2 cellular contexts compared by ENCODE assay signal in genomic region chr12:68807274-68807575, GRCh38.
TF ChIP-seq lines count a peak whose summit lies in the region.

No MANE protein-coding gene starts in this region.

TF ChIP-seq in GM12878, 131 proteins besides CTCF, POLR2A, EP300 and RAD21:
- TF ChIP-seq, protein P1, sequence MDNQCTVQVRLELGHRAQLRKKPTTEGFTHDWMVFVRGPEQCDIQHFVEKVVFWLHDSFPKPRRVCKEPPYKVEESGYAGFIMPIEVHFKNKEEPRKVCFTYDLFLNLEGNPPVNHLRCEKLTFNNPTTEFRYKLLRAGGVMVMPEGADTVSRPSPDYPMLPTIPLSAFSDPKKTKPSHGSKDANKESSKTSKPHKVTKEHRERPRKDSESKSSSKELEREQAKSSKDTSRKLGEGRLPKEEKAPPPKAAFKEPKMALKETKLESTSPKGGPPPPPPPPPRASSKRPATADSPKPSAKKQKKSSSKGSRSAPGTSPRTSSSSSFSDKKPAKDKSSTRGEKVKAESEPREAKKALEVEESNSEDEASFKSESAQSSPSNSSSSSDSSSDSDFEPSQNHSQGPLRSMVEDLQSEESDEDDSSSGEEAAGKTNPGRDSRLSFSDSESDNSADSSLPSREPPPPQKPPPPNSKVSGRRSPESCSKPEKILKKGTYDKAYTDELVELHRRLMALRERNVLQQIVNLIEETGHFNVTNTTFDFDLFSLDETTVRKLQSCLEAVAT (IDR thresholded peaks at IDR 0.05), result 0 out of 2 replicates have a peak, but pooled peaks have one; percentile 66
- TF ChIP-seq HDGF (IDR thresholded peaks at IDR 0.05), result 0 out of 2 replicates have a peak, but pooled peaks have one; percentile 42

TF ChIP-seq in liver, 16 proteins besides CTCF, POLR2A, EP300 and RAD21:
- TF ChIP-seq YY1 (IDR thresholded peaks at IDR 0.05), result peak; percentile 14
